ENCODE assay signal across 1 cellular context in the genomic region with DNA sequence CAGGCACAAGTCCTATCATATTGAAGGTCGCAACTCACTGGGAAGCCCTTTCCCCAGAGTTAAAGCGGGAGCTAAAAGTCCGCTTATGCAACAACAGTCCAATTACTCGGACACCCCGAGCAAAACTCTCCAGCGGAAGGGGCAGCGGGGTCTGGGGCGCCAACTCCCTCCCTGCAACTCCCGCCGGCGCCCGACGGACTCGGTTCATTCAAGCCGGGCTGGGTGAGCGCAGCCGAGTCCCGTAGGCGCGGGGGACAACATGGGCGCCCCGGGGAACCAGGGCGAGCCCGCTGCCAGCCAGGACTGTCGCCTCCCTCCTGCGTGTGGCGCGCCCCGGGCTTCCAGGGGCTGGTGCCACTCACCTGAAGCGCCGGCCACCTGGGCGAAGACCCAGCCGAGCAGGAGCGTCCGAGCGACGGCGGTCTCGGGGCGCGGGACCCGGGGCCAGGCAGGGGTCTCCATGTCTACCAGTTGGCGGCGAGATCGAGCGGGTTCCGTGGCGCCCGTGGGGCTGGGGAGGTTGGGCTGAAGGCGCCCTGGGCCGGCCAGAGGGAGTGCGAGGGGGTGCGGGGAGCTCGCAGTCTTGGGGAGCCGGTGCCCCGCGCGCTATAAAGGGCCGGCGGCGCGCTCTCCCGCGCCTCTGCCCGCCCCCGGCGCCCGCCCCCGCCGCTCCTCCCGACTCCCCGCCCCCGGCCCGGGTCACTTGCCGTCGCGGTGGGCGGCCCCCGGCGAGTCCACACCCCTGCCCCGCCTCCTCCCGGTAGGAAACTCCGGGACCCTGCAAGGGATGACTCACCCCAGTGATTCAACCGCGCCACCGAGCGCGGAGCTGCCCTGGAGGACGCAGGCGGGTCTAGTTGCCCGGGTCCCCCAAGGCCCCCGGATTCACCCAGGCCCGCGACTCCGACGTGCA.
TF ChIP-seq lines count a peak whose summit lies in the region.

A gene (minus strand): TSS at position 585 of the 913 bp plus-strand sequence. CDS start 123 bp downstream, at position 462.

TF ChIP-seq in HepG2, 621 proteins besides CTCF, POLR2A, EP300 and RAD21 (continued from another document and continues in another):
- TF ChIP-seq, protein P1, sequence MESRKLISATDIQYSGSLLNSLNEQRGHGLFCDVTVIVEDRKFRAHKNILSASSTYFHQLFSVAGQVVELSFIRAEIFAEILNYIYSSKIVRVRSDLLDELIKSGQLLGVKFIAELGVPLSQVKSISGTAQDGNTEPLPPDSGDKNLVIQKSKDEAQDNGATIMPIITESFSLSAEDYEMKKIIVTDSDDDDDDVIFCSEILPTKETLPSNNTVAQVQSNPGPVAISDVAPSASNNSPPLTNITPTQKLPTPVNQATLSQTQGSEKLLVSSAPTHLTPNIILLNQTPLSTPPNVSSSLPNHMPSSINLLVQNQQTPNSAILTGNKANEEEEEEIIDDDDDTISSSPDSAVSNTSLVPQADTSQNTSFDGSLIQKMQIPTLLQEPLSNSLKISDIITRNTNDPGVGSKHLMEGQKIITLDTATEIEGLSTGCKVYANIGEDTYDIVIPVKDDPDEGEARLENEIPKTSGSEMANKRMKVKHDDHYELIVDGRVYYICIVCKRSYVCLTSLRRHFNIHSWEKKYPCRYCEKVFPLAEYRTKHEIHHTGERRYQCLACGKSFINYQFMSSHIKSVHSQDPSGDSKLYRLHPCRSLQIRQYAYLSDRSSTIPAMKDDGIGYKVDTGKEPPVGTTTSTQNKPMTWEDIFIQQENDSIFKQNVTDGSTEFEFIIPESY (CRISPR knock-in tag; IDR thresholded peaks at IDR 0.05), result no peak
- TF ChIP-seq, protein P2, sequence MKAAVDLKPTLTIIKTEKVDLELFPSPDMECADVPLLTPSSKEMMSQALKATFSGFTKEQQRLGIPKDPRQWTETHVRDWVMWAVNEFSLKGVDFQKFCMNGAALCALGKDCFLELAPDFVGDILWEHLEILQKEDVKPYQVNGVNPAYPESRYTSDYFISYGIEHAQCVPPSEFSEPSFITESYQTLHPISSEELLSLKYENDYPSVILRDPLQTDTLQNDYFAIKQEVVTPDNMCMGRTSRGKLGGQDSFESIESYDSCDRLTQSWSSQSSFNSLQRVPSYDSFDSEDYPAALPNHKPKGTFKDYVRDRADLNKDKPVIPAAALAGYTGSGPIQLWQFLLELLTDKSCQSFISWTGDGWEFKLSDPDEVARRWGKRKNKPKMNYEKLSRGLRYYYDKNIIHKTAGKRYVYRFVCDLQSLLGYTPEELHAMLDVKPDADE (CRISPR knock-in tag; IDR thresholded peaks at IDR 0.05), result no peak
- TF ChIP-seq SIN3A (IDR thresholded peaks at IDR 0.05; ENCODE audit: borderline replicate concordance, low read depth, low read length) (no peak; the same call in 1 of the 2 replicates), NCOR1 (IDR thresholded peaks at IDR 0.05; ENCODE audit: borderline replicate concordance, low read length) (no peak), RBM22 (optimal IDR thresholded peaks at IDR 0.05; ENCODE audit: low read length) (no peak), U2AF2 (IDR thresholded peaks at IDR 0.05; ENCODE audit: low read depth, low read length) (no peak), ZNF572 (CRISPR knock-in tag; IDR thresholded peaks at IDR 0.05) (no peak), CENPT (CRISPR knock-in tag; IDR thresholded peaks at IDR 0.05; ENCODE audit: low read depth) (no peak), AGO2 (optimal IDR thresholded peaks at IDR 0.05; ENCODE audit: low read depth, low read length) (peak; percentile 20), MTF1 (CRISPR knock-in tag; IDR thresholded peaks at IDR 0.05) (no peak), NR2F6 (IDR thresholded peaks at IDR 0.05) (no peak), NR2F6 (CRISPR knock-in tag; IDR thresholded peaks at IDR 0.05) (0 out of 2 replicates have a peak, but pooled peaks have one; percentile 7), ZNF570 (CRISPR knock-in tag; IDR thresholded peaks at IDR 0.05; ENCODE audit: borderline replicate concordance) (no peak), ZNF883 (CRISPR knock-in tag; IDR thresholded peaks at IDR 0.05; ENCODE audit: not compliant biosample characterization) (no peak), ZNF615 (CRISPR knock-in tag; IDR thresholded peaks at IDR 0.05; ENCODE audit: borderline replicate concordance) (no peak), SRF (IDR thresholded peaks at IDR 0.05; ENCODE audit: low read depth, low read length) (no peak)
- TF ChIP-seq, protein P3, sequence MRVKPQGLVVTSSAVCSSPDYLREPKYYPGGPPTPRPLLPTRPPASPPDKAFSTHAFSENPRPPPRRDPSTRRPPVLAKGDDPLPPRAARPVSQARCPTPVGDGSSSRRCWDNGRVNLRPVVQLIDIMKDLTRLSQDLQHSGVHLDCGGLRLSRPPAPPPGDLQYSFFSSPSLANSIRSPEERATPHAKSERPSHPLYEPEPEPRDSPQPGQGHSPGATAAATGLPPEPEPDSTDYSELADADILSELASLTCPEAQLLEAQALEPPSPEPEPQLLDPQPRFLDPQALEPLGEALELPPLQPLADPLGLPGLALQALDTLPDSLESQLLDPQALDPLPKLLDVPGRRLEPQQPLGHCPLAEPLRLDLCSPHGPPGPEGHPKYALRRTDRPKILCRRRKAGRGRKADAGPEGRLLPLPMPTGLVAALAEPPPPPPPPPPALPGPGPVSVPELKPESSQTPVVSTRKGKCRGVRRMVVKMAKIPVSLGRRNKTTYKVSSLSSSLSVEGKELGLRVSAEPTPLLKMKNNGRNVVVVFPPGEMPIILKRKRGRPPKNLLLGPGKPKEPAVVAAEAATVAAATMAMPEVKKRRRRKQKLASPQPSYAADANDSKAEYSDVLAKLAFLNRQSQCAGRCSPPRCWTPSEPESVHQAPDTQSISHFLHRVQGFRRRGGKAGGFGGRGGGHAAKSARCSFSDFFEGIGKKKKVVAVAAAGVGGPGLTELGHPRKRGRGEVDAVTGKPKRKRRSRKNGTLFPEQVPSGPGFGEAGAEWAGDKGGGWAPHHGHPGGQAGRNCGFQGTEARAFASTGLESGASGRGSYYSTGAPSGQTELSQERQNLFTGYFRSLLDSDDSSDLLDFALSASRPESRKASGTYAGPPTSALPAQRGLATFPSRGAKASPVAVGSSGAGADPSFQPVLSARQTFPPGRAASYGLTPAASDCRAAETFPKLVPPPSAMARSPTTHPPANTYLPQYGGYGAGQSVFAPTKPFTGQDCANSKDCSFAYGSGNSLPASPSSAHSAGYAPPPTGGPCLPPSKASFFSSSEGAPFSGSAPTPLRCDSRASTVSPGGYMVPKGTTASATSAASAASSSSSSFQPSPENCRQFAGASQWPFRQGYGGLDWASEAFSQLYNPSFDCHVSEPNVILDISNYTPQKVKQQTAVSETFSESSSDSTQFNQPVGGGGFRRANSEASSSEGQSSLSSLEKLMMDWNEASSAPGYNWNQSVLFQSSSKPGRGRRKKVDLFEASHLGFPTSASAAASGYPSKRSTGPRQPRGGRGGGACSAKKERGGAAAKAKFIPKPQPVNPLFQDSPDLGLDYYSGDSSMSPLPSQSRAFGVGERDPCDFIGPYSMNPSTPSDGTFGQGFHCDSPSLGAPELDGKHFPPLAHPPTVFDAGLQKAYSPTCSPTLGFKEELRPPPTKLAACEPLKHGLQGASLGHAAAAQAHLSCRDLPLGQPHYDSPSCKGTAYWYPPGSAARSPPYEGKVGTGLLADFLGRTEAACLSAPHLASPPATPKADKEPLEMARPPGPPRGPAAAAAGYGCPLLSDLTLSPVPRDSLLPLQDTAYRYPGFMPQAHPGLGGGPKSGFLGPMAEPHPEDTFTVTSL (CRISPR knock-in tag; IDR thresholded peaks at IDR 0.05; ENCODE audit: borderline replicate concordance), result no peak; the same call in 1 of the 2 replicates
- TF ChIP-seq, protein P4, sequence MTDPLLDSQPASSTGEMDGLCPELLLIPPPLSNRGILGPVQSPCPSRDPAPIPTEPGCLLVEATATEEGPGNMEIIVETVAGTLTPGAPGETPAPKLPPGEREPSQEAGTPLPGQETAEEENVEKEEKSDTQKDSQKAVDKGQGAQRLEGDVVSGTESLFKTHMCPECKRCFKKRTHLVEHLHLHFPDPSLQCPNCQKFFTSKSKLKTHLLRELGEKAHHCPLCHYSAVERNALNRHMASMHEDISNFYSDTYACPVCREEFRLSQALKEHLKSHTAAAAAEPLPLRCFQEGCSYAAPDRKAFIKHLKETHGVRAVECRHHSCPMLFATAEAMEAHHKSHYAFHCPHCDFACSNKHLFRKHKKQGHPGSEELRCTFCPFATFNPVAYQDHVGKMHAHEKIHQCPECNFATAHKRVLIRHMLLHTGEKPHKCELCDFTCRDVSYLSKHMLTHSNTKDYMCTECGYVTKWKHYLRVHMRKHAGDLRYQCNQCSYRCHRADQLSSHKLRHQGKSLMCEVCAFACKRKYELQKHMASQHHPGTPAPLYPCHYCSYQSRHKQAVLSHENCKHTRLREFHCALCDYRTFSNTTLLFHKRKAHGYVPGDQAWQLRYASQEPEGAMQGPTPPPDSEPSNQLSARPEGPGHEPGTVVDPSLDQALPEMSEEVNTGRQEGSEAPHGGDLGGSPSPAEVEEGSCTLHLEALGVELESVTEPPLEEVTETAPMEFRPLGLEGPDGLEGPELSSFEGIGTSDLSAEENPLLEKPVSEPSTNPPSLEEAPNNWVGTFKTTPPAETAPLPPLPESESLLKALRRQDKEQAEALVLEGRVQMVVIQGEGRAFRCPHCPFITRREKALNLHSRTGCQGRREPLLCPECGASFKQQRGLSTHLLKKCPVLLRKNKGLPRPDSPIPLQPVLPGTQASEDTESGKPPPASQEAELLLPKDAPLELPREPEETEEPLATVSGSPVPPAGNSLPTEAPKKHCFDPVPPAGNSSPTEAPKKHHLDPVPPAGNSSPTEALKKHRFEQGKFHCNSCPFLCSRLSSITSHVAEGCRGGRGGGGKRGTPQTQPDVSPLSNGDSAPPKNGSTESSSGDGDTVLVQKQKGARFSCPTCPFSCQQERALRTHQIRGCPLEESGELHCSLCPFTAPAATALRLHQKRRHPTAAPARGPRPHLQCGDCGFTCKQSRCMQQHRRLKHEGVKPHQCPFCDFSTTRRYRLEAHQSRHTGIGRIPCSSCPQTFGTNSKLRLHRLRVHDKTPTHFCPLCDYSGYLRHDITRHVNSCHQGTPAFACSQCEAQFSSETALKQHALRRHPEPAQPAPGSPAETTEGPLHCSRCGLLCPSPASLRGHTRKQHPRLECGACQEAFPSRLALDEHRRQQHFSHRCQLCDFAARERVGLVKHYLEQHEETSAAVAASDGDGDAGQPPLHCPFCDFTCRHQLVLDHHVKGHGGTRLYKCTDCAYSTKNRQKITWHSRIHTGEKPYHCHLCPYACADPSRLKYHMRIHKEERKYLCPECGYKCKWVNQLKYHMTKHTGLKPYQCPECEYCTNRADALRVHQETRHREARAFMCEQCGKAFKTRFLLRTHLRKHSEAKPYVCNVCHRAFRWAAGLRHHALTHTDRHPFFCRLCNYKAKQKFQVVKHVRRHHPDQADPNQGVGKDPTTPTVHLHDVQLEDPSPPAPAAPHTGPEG (CRISPR knock-in tag; IDR thresholded peaks at IDR 0.05), result peak; percentile 42; the same call in 1 of the 2 replicates
- TF ChIP-seq, protein P5, sequence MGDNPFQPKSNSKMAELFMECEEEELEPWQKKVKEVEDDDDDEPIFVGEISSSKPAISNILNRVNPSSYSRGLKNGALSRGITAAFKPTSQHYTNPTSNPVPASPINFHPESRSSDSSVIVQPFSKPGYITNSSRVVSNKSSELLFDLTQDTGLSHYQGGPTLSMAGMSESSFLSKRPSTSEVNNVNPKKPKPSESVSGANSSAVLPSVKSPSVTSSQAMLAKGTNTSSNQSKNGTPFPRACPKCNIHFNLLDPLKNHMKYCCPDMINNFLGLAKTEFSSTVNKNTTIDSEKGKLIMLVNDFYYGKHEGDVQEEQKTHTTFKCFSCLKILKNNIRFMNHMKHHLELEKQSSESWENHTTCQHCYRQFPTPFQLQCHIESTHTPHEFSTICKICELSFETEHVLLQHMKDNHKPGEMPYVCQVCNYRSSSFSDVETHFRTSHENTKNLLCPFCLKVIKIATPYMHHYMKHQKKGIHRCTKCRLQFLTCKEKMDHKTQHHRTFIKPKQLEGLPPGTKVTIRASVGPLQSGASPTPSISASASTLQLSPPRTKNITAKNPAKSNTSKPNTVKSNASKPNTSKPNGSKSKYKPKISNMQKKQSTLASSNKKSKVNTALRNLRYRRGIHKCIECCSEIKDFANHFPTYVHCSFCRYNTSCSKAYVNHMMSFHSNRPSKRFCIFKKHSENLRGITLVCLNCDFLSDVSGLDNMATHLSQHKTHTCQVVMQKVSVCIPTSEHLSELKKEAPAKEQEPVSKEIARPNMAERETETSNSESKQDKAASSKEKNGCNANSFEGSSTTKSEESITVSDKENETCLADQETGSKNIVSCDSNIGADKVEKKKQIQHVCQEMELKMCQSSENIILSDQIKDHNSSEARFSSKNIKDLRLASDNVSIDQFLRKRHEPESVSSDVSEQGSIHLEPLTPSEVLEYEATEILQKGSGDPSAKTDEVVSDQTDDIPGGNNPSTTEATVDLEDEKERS (CRISPR knock-in tag; IDR thresholded peaks at IDR 0.05), result no peak
- TF ChIP-seq, protein P6, sequence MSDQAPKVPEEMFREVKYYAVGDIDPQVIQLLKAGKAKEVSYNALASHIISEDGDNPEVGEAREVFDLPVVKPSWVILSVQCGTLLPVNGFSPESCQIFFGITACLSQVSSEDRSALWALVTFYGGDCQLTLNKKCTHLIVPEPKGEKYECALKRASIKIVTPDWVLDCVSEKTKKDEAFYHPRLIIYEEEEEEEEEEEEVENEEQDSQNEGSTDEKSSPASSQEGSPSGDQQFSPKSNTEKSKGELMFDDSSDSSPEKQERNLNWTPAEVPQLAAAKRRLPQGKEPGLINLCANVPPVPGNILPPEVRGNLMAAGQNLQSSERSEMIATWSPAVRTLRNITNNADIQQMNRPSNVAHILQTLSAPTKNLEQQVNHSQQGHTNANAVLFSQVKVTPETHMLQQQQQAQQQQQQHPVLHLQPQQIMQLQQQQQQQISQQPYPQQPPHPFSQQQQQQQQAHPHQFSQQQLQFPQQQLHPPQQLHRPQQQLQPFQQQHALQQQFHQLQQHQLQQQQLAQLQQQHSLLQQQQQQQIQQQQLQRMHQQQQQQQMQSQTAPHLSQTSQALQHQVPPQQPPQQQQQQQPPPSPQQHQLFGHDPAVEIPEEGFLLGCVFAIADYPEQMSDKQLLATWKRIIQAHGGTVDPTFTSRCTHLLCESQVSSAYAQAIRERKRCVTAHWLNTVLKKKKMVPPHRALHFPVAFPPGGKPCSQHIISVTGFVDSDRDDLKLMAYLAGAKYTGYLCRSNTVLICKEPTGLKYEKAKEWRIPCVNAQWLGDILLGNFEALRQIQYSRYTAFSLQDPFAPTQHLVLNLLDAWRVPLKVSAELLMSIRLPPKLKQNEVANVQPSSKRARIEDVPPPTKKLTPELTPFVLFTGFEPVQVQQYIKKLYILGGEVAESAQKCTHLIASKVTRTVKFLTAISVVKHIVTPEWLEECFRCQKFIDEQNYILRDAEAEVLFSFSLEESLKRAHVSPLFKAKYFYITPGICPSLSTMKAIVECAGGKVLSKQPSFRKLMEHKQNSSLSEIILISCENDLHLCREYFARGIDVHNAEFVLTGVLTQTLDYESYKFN (CRISPR knock-in tag; conservative IDR thresholded peaks at IDR 0.05), result peak; percentile 10; the same call in 1 of the 2 replicates
- TF ChIP-seq, protein P7, sequence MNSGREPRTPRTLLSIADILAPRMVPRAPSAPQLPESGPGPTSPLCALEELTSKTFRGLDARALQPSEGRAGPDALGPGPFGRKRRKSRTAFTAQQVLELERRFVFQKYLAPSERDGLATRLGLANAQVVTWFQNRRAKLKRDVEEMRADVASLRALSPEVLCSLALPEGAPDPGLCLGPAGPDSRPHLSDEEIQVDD (CRISPR knock-in tag; IDR thresholded peaks at IDR 0.05; ENCODE audit: borderline replicate concordance), result no peak
- TF ChIP-seq, protein P8, sequence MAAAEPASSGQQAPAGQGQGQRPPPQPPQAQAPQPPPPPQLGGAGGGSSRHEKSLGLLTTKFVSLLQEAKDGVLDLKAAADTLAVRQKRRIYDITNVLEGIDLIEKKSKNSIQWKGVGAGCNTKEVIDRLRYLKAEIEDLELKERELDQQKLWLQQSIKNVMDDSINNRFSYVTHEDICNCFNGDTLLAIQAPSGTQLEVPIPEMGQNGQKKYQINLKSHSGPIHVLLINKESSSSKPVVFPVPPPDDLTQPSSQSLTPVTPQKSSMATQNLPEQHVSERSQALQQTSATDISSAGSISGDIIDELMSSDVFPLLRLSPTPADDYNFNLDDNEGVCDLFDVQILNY (CRISPR knock-in tag; conservative IDR thresholded peaks at IDR 0.05), result no peak
